In genomic region chr2:98501223-98501622, GRCh38 we compare ENCODE assay signal across 1 cellular context.
TF ChIP-seq lines count a peak whose summit lies in the region.

No MANE protein-coding gene starts in this region.

TF ChIP-seq in HepG2, 621 proteins besides CTCF, POLR2A, EP300 and RAD21 (continued from another document):
- TF ChIP-seq ZNF609 (CRISPR knock-in tag; IDR thresholded peaks at IDR 0.05; ENCODE audit: borderline replicate concordance) (no peak), PAX8 (CRISPR knock-in tag; IDR thresholded peaks at IDR 0.05; ENCODE audit: borderline replicate concordance) (no peak), GATAD1 (CRISPR knock-in tag; IDR thresholded peaks at IDR 0.05) (no peak), RFX5 (IDR thresholded peaks at IDR 0.05; ENCODE audit: low read depth, low read length) (peak; percentile 81; the same call in 1 of the 2 replicates), ZNF672 (CRISPR knock-in tag; IDR thresholded peaks at IDR 0.05) (no peak), XBP1 (CRISPR knock-in tag; IDR thresholded peaks at IDR 0.05) (no peak), ZNF24 (IDR thresholded peaks at IDR 0.05) (peak; percentile 75; the same call in 1 of the 2 replicates), SOX13 (IDR thresholded peaks at IDR 0.05) (no peak), SOX13 (CRISPR knock-in tag; conservative IDR thresholded peaks at IDR 0.05 in 1 of 2, IDR thresholded peaks at IDR 0.05 in 1 of 2) (no peak), ZBTB3 (CRISPR knock-in tag; IDR thresholded peaks at IDR 0.05; ENCODE audit: borderline replicate concordance, low read depth) (no peak), SNAPC2 (CRISPR knock-in tag; IDR thresholded peaks at IDR 0.05) (no peak), JUND (CRISPR knock-in tag; IDR thresholded peaks at IDR 0.05) (no peak), ZNF205 (CRISPR knock-in tag; IDR thresholded peaks at IDR 0.05) (no peak)
- TF ChIP-seq, protein P1, sequence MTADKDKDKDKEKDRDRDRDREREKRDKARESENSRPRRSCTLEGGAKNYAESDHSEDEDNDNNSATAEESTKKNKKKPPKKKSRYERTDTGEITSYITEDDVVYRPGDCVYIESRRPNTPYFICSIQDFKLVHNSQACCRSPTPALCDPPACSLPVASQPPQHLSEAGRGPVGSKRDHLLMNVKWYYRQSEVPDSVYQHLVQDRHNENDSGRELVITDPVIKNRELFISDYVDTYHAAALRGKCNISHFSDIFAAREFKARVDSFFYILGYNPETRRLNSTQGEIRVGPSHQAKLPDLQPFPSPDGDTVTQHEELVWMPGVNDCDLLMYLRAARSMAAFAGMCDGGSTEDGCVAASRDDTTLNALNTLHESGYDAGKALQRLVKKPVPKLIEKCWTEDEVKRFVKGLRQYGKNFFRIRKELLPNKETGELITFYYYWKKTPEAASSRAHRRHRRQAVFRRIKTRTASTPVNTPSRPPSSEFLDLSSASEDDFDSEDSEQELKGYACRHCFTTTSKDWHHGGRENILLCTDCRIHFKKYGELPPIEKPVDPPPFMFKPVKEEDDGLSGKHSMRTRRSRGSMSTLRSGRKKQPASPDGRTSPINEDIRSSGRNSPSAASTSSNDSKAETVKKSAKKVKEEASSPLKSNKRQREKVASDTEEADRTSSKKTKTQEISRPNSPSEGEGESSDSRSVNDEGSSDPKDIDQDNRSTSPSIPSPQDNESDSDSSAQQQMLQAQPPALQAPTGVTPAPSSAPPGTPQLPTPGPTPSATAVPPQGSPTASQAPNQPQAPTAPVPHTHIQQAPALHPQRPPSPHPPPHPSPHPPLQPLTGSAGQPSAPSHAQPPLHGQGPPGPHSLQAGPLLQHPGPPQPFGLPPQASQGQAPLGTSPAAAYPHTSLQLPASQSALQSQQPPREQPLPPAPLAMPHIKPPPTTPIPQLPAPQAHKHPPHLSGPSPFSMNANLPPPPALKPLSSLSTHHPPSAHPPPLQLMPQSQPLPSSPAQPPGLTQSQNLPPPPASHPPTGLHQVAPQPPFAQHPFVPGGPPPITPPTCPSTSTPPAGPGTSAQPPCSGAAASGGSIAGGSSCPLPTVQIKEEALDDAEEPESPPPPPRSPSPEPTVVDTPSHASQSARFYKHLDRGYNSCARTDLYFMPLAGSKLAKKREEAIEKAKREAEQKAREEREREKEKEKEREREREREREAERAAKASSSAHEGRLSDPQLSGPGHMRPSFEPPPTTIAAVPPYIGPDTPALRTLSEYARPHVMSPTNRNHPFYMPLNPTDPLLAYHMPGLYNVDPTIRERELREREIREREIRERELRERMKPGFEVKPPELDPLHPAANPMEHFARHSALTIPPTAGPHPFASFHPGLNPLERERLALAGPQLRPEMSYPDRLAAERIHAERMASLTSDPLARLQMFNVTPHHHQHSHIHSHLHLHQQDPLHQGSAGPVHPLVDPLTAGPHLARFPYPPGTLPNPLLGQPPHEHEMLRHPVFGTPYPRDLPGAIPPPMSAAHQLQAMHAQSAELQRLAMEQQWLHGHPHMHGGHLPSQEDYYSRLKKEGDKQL (CRISPR knock-in tag; IDR thresholded peaks at IDR 0.05; ENCODE audit: low read depth) = no peak
- TF ChIP-seq, protein P2, sequence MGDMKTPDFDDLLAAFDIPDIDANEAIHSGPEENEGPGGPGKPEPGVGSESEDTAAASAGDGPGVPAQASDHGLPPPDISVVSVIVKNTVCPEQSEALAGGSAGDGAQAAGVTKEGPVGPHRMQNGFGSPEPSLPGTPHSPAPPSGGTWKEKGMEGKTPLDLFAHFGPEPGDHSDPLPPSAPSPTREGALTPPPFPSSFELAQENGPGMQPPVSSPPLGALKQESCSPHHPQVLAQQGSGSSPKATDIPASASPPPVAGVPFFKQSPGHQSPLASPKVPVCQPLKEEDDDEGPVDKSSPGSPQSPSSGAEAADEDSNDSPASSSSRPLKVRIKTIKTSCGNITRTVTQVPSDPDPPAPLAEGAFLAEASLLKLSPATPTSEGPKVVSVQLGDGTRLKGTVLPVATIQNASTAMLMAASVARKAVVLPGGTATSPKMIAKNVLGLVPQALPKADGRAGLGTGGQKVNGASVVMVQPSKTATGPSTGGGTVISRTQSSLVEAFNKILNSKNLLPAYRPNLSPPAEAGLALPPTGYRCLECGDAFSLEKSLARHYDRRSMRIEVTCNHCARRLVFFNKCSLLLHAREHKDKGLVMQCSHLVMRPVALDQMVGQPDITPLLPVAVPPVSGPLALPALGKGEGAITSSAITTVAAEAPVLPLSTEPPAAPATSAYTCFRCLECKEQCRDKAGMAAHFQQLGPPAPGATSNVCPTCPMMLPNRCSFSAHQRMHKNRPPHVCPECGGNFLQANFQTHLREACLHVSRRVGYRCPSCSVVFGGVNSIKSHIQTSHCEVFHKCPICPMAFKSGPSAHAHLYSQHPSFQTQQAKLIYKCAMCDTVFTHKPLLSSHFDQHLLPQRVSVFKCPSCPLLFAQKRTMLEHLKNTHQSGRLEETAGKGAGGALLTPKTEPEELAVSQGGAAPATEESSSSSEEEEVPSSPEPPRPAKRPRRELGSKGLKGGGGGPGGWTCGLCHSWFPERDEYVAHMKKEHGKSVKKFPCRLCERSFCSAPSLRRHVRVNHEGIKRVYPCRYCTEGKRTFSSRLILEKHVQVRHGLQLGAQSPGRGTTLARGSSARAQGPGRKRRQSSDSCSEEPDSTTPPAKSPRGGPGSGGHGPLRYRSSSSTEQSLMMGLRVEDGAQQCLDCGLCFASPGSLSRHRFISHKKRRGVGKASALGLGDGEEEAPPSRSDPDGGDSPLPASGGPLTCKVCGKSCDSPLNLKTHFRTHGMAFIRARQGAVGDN (CRISPR knock-in tag; IDR thresholded peaks at IDR 0.05) = no peak
